ENCODE assay signal across 17 cellular contexts in genomic region chr4:32929738-32930688, GRCh38.
DNase-seq lines count a peak whose midpoint lies in the region; ATAC-seq, FAIRE-seq and TF ChIP-seq lines count a peak whose summit lies in the region.
"Had no signal": no experiment of that assay in that cellular context is flagged by ENCODE, and none has a peak within 500 bp of the region (broad histone marks: within the 10 kb centered on the region; RNA-seq: fewer than 3 reads in every experiment).

No MANE protein-coding gene starts in this region.

- ATAC-seq in K562 (no peak), gastroesophageal sphincter (peak; percentile 56), upper lobe of right lung (peak; percentile 45), GM18873 (IDR thresholded peaks at IDR 0.05; ENCODE audit: low FRiP score, unreplicated experiment) (no peak)
- ATAC-seq: A549 had no signal

- CTCF ChIA-PET in K562 (lab: Yijun Ruan, JAX; ENCODE audit: low intra/inter-chr PET ratio), result no interaction called here

- no peak overlapping the region for H3K4me3 ChIP-seq in K562
- no peak overlapping the region for H3K4me3 ChIP-seq in gastroesophageal sphincter
- no peak overlapping the region for H3K4me3 ChIP-seq in upper lobe of right lung
- H3K4me3 ChIP-seq: A549 had no signal

- TF ChIP-seq EP300 in K562 (IDR thresholded peaks at IDR 0.05; ENCODE audit: low read length), result no peak
- no peak for TF ChIP-seq EP300 in gastroesophageal sphincter (IDR thresholded peaks at IDR 0.05)

- in situ Hi-C loops in K562 (cut with MboI), result no loop called here
- in situ Hi-C loops in ACHN (cut with HindIII; ENCODE audit: low pct_ligation_motif_present, low pct_unique_long_range_greater_than_20kb, low sequenced_read_pairs), result no loop called here

- BruUV-seq in K562 (replicated peaks; lab: Mats Ljungman, UMichigan), result no TSS peak

- H3K36me3 ChIP-seq in K562 (ENCODE audit: control insufficient read depth, insufficient read depth, low read length), result no peaks in the 10 kb centered on the region
- H3K36me3 ChIP-seq in gastroesophageal sphincter, result no peaks in the 10 kb centered on the region
- H3K36me3 ChIP-seq in upper lobe of right lung, result no peaks in the 10 kb centered on the region

- TF ChIP-seq CTCF in K562 (IDR thresholded peaks at IDR 0.05 in 2 of 3, conservative IDR thresholded peaks at IDR 0.05 in 1 of 3; ENCODE audit: insufficient read depth in 2 of 3, low read depth in 1 of 3, low read length in 3 of 3) (no peak), gastroesophageal sphincter (IDR thresholded peaks at IDR 0.05) (no peak), upper lobe of right lung (IDR thresholded peaks at IDR 0.05) (no peak)

- H3K27me3 ChIP-seq in K562 (ENCODE audit: control insufficient read depth in 2 of 2, insufficient read depth in 2 of 2, low read length in 2 of 2) (no peaks in the 10 kb centered on the region), gastroesophageal sphincter (no peaks in the 10 kb centered on the region), upper lobe of right lung (no peaks in the 10 kb centered on the region)

- WGBS in K562 (ENCODE audit: insufficient coverage, low coverage, missing lambda C conversion rate), result 0% methylated on average over 3 of the region's 3 CpGs
- WGBS in gastroesophageal sphincter (ENCODE audit: low coverage in 1 of 2), 2 donors, result 17 to 26% methylated on average over 3 of the region's 3 CpGs

- no peak overlapping the region for H3K4me2 ChIP-seq in K562 (ENCODE audit: insufficient read depth, low read length)
- H3K4me2 ChIP-seq: A549 had no signal

- no peak overlapping the region for H3K9ac ChIP-seq in K562 (ENCODE audit: insufficient read depth in 1 of 2, low read depth in 2 of 2, low read length in 2 of 2)

- FAIRE-seq in K562 (lab: Jason Lieb, UNC), result no peak
- FAIRE-seq: A549, H54 had no signal

- H3K9me3 ChIP-seq in K562 (replicated peaks; ENCODE audit: control insufficient read depth, insufficient read depth, low read depth, low read length) (no peaks in the 10 kb centered on the region), gastroesophageal sphincter (no peaks in the 10 kb centered on the region), upper lobe of right lung (no peaks in the 10 kb centered on the region)
- H3K9me3 ChIP-seq: A549 had no signal

- DNase-seq in GM04504 (ENCODE audit: low read depth) (peak; percentile 15), K562 (ENCODE audit: extremely low read depth in 1 of 4, low spot score in 3 of 4) (no peak), upper lobe of right lung (no peak), AG08395 (ENCODE audit: low spot score) (no peak), ACHN (no peak)
- DNase-seq: DMS79 treated with DMSO at 0.1 percent for 48 hours, NCI-H1417, NCI-H187 treated with DMSO at 0.1 percent for 48 hours, NCI-H2227 treated with DMSO at 0.1 percent for 48 hours, NCI-H510A treated with DMSO at 0.1 percent for 48 hours, NCI-H774, SIG-M5 had no signal

- intact Hi-C loops in K562 (cut with micrococcal nuclease) (no loop called here), upper lobe of right lung (cut with DNase I) (no loop called here)

- H3K27ac ChIP-seq in K562 (ENCODE audit: extremely low read depth, low read depth, low read length) (no peak overlapping the region), gastroesophageal sphincter (no peak overlapping the region), upper lobe of right lung (no peak overlapping the region)
- H3K27ac ChIP-seq: A549, HL-60 had no signal

- H4K20me1 ChIP-seq in K562 (replicated peaks; ENCODE audit: control insufficient read depth, insufficient read depth, low read length), result no peaks in the 10 kb centered on the region

- H3K9me1 ChIP-seq in K562 (ENCODE audit: control insufficient read depth, insufficient read depth, low read length), result no peaks in the 10 kb centered on the region

- H3K4me1 ChIP-seq in K562 (replicated peaks in 1 of 2; ENCODE audit: control insufficient read depth in 2 of 2, insufficient read depth in 2 of 2, low read length in 2 of 2) (no peaks in the 10 kb centered on the region), gastroesophageal sphincter (peaks cover 0 to 4% (median 0%) of the 10 kb centered on the region in 3 donors), upper lobe of right lung (no peaks in the 10 kb centered on the region)
- H3K4me1 ChIP-seq: A549 had no signal

- no peaks in the 10 kb centered on the region for H3K79me2 ChIP-seq in K562 (ENCODE audit: control insufficient read depth, insufficient read depth, low read length)

- POLR2A ChIA-PET in K562 (lab: Yijun Ruan, JAX), result no interaction called here

- no peak for TF ChIP-seq RAD21 in K562 (CRISPR knock-in tag; conservative IDR thresholded peaks at IDR 0.05 in 1 of 2, IDR thresholded peaks at IDR 0.05 in 1 of 2)

- no peak overlapping the region for H2AFZ ChIP-seq in K562 (ENCODE audit: low read depth, low read length)

- TF ChIP-seq POLR2A in K562 (conservative IDR thresholded peaks at IDR 0.05) (no peak), gastroesophageal sphincter (IDR thresholded peaks at IDR 0.05) (no peak)

TF ChIP-seq in K562, 482 proteins besides CTCF, POLR2A, EP300 and RAD21:
- TF ChIP-seq CEBPB (tag; IDR thresholded peaks at IDR 0.05) (no peak), NFIX (CRISPR knock-in tag; IDR thresholded peaks at IDR 0.05; ENCODE audit: low read depth) (peak; percentile 62), ZNF436 (CRISPR knock-in tag; IDR thresholded peaks at IDR 0.05) (no peak)
- TF ChIP-seq, protein P1, sequence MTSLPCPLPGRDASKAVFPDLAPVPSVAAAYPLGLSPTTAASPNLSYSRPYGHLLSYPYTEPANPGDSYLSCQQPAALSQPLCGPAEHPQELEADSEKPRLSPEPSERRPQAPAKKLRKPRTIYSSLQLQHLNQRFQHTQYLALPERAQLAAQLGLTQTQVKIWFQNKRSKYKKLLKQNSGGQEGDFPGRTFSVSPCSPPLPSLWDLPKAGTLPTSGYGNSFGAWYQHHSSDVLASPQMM (CRISPR knock-in tag; IDR thresholded peaks at IDR 0.05), result no peak

Comparison
In these comparisons a context has a peak if more than half of its experiments do, and no peak if none do; other contexts are left out.
1. ATAC-seq: peak in gastroesophageal sphincter (single experiment) and upper lobe of right lung (single experiment); none in K562 (single experiment) and GM18873 (single experiment).